ENCODE assay signal across 25 cellular contexts in genomic region chr1:229128209-229128608, GRCh38.
DNase-seq lines count a peak whose midpoint lies in the region; ATAC-seq, FAIRE-seq and TF ChIP-seq lines count a peak whose summit lies in the region.
"Had no signal": no experiment of that assay in that cellular context is flagged by ENCODE, and none has a peak within 500 bp of the region (broad histone marks: within the 10 kb centered on the region; RNA-seq: fewer than 3 reads in every experiment).

No MANE protein-coding gene starts in this region.

- H3K4me1 ChIP-seq in right atrium auricular region: no peaks in the 10 kb centered on the region
- H3K4me1 ChIP-seq in Loucy (ENCODE audit: insufficient read depth, low read length, poor library complexity, severe bottlenecking): peaks cover 58% of the 10 kb centered on the region
- H3K4me1 ChIP-seq: BE2C had no signal

- ATAC-seq in Right ventricle myocardium superior (ENCODE audit: poor library complexity) (peak; percentile 66), sciatic nerve (no peak), HG03135 (IDR thresholded peaks at IDR 0.05; ENCODE audit: unreplicated experiment) (no peak)
- ATAC-seq: WTC11 had no signal

- intact Hi-C loops in Right ventricle myocardium superior (cut with DNase I) (no loop called here), sciatic nerve (cut with DNase I) (no loop called here)

- H3K9ac ChIP-seq in Loucy (ENCODE audit: low read depth, low read length, poor library complexity, severe bottlenecking): peak overlapping the region; percentile 24

- H3F3A ChIP-seq in Loucy (ENCODE audit: low read depth): no peaks in the 10 kb centered on the region

- H3K79me2 ChIP-seq in Loucy (ENCODE audit: insufficient read depth, low read length): no peaks in the 10 kb centered on the region

- H3K27ac ChIP-seq in right atrium auricular region (no peak overlapping the region), substantia nigra (ENCODE audit: low read depth, low read length, poor library complexity, severe bottlenecking) (peak overlapping the region; percentile 60)
- H3K27ac ChIP-seq: epithelial cell of prostate, thyroid gland had no signal

- no peaks in the 10 kb centered on the region for H3K36me3 ChIP-seq in right atrium auricular region
- no peaks in the 10 kb centered on the region for H3K36me3 ChIP-seq in Loucy (ENCODE audit: insufficient read depth, low read length)
- H3K36me3 ChIP-seq: BE2C, MG63, thyroid gland had no signal

- peak; percentile 54 for FAIRE-seq in endometrium (lab: Jason Lieb, UNC)
- FAIRE-seq: A204.1, GM19239, H54, keratinocyte, small intestine had no signal

- H3K27me3 ChIP-seq in right atrium auricular region (no peaks in the 10 kb centered on the region), Loucy (ENCODE audit: insufficient read depth, low read length, poor library complexity, severe bottlenecking) (no peaks in the 10 kb centered on the region)
- H3K27me3 ChIP-seq: BE2C, MG63, thyroid gland had no signal

- H3K4me2 ChIP-seq in Loucy (ENCODE audit: low read depth, low read length, poor library complexity, severe bottlenecking): peak overlapping the region; percentile 56

- no peak overlapping the region for H3K4me3 ChIP-seq in right atrium auricular region
- H3K4me3 ChIP-seq in Loucy (ENCODE audit: low read length, poor library complexity, severe bottlenecking): no peak overlapping the region
- H3K4me3 ChIP-seq: lung, MG63, thyroid gland had no signal

- DNase-seq in Right ventricle myocardium superior (no peak), right atrium auricular region (ENCODE audit: low spot score) (no peak), substantia nigra (lab: John Stamatoyannopoulos, UW) (peak in 1 of 49 donors; percentile 16), sciatic nerve (ENCODE audit: low spot score) (no peak), LoVo (ENCODE audit: low spot score) (no peak)
- DNase-seq: activated CD4-positive, alpha-beta T cell treated with anti-CD3 and anti-CD28 coated beads, Interleukin-2, amount 50 U/mL, for 1 hour; activated T-cell treated with anti-CD3 and anti-CD28 coated beads, Interleukin-2, amount 50 U/mL, for 48 hours; BE2C; effector CD4-positive, alpha-beta T cell; MG63; NCI-H1436; NCI-H748 treated with DMSO at 0.1 percent for 48 hours; OCI-M1; small intestine; thyroid gland had no signal

- TF ChIP-seq CTCF in right atrium auricular region (IDR thresholded peaks at IDR 0.05) (no peak), Loucy (conservative IDR thresholded peaks at IDR 0.05; ENCODE audit: low read length) (no peak)

- no peaks in the 10 kb centered on the region for H4K20me1 ChIP-seq in Loucy (ENCODE audit: insufficient read depth, low read length, poor library complexity, severe bottlenecking)

- H2AFZ ChIP-seq in Loucy (ENCODE audit: low read length): no peak overlapping the region

- H3K9me3 ChIP-seq in right atrium auricular region (no peaks in the 10 kb centered on the region), Loucy (ENCODE audit: insufficient read depth, low read depth, low read length) (no peaks in the 10 kb centered on the region)
- H3K9me3 ChIP-seq: BE2C, MG63, thyroid gland had no signal

- H3K9me2 ChIP-seq in Loucy (replicated peaks; ENCODE audit: low read depth, low read length): no peaks in the 10 kb centered on the region
